Comparison of ENCODE assay signal across 8 cellular contexts in the genomic region with DNA sequence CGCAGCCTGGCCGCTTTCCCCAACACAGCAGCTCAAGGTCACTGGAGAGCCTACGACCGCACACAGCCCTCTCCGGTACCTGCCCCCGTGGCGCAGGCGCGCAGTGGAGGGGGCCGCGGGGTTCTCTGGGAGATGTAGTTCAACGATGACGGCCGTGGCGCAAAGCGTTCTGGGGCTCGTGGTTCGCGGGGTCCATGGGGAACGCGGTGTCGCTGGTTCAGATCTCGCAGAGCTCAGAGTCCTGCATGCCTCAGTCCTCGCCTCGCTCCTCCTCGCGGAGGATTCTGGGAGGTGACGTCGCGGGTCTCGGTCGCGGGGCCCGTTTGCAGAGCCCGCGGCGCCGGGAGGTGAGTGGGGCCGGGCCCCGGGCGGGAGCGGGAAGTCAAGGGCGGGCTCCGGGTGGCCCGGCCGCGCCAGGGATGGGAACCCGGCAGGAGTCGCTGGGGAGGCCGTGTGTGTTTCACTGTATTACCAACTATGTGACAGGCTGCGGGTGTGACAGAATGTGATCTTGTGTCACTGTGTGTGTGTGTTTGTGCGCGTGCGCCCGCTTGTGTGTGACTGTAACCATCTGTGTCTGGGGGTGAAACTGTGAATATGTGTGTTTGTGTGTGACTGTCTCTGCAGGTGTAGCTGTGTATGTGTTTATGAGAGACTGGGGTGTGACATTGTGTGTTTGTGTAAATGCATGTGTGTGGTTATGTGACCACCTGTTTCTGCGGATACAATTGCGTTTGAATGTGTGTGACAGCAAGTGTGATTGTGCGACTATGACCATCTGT. TPM values are rescaled to one million over a fixed set of nuclear protein-coding genes. Genes with fewer than 3 reads are reported as not detected.
A peak's percentile ranks its signal among the peaks of the same experiment; 100 is the strongest.
DNase-seq lines count a peak whose midpoint lies in the region; ATAC-seq, FAIRE-seq and TF ChIP-seq lines count a peak whose summit lies in the region.

A gene (plus strand): TSS at position 220 of the 782 bp plus-strand sequence. CDS start 3,100 bp downstream, outside the sequence.

- intact Hi-C loops in pancreas (cut with DNase I) (no loop called here), tibial artery (cut with DNase I; ENCODE audit: low total_unique reads) (no loop called here)

- H3K27me3 ChIP-seq in SU-DHL-6 (ENCODE audit: low read length) (no peaks in the 10 kb centered on the region), adipocyte (replicated peaks; ENCODE audit: control insufficient read depth, insufficient read depth, low read length) (no peaks in the 10 kb centered on the region), cardiac muscle cell (no peaks in the 10 kb centered on the region), pancreas (no peaks in the 10 kb centered on the region), tibial artery (no peaks in the 10 kb centered on the region)

- H3K27ac ChIP-seq in SU-DHL-6 (ENCODE audit: low read depth, low read length) (peak within 1 kb of the TSS; percentile 61), cardiac muscle cell (peak within 1 kb of the TSS; percentile 89), pancreas (peak within 1 kb of the TSS; percentile 70 to 82 (median 76)), tibial artery (peak within 1 kb of the TSS; percentile 82 to 85)

- peak; percentile 91 for FAIRE-seq in pancreas (lab: Jason Lieb, UNC)

- no peaks in the 10 kb centered on the region for H3F3A ChIP-seq in SU-DHL-6 (ENCODE audit: insufficient read depth)

- peak; percentile 98 for DNase-seq in GM12865 (ENCODE audit: low read depth)
- peak; percentile 94 for DNase-seq in NCI-H128 (lab: John Stamatoyannopoulos, UW; ENCODE audit: unreplicated experiment)
- peak; percentile 99 for DNase-seq in adipocyte (ENCODE audit: low read depth)
- peak; percentile 98 to 99 for DNase-seq in cardiac muscle cell (ENCODE audit: low read depth in 1 of 2, low spot score in 1 of 2)
- peak; percentile 96 to 99 (median 96) for DNase-seq in pancreas
- DNase-seq in tibial artery, result peak; percentile 96 to 98

- H3K36me3 ChIP-seq in SU-DHL-6 (ENCODE audit: low read length), result peaks cover 25% of the 10 kb centered on the region
- peaks cover 18% of the 10 kb centered on the region for H3K36me3 ChIP-seq in adipocyte (ENCODE audit: control insufficient read depth, insufficient read depth, low read length, severe bottlenecking)
- peaks cover 3% of the 10 kb centered on the region for H3K36me3 ChIP-seq in cardiac muscle cell
- peaks cover 0 to 15% (median 6%) of the 10 kb centered on the region in 3 donors for H3K36me3 ChIP-seq in pancreas
- H3K36me3 ChIP-seq in tibial artery, result peaks cover 22 to 35% (median 27%) of the 10 kb centered on the region in 3 donors

- ATAC-seq in HG02678 (IDR thresholded peaks at IDR 0.05; ENCODE audit: unreplicated experiment), result peak; percentile 95
- ATAC-seq in pancreas, result peak; percentile 98 to 100 (median 99)

- H3K4me3 ChIP-seq in GM12865 (ENCODE audit: low read depth, low read length) (peak within 1 kb of the TSS; percentile 49), SU-DHL-6 (ENCODE audit: insufficient read depth, low read length, poor library complexity, severe bottlenecking) (peak within 1 kb of the TSS; percentile 80), adipocyte (ENCODE audit: low read length) (peak within 1 kb of the TSS; percentile 85), cardiac muscle cell (peak within 1 kb of the TSS; percentile 59), pancreas (peak within 1 kb of the TSS; percentile 41 to 78 (median 63)), tibial artery (peak within 1 kb of the TSS; percentile 65 to 68)

- 1% methylated on average over 58 of the region's 58 CpGs for WGBS in pancreas, 2 donors

- peaks cover 9% of the 10 kb centered on the region for H3K79me2 ChIP-seq in SU-DHL-6 (ENCODE audit: insufficient read depth, low read length)

- H3K4me2 ChIP-seq in SU-DHL-6 (ENCODE audit: low read depth, low read length, poor library complexity, severe bottlenecking), result peak within 1 kb of the TSS; percentile 89

- peaks cover 5% of the 10 kb centered on the region for H3K4me1 ChIP-seq in adipocyte (ENCODE audit: control insufficient read depth, insufficient read depth, low read length)
- H3K4me1 ChIP-seq in cardiac muscle cell (ENCODE audit: low read depth), result no peaks in the 10 kb centered on the region
- H3K4me1 ChIP-seq in pancreas, result peaks cover 0 to 7% (median 0%) of the 10 kb centered on the region in 3 donors
- H3K4me1 ChIP-seq in tibial artery, result peaks cover 0 to 14% (median 9%) of the 10 kb centered on the region in 4 donors

- H2AFZ ChIP-seq in SU-DHL-6 (ENCODE audit: low read depth, low read length, severe bottlenecking), result peak within 1 kb of the TSS; percentile 89

- H3K9me3 ChIP-seq in SU-DHL-6 (ENCODE audit: insufficient read depth, low read length) (peaks cover 2% of the 10 kb centered on the region; the same call in 1 of the 2 replicates), adipocyte (ENCODE audit: control insufficient read depth, low read length) (peaks cover 14% of the 10 kb centered on the region), cardiac muscle cell (ENCODE audit: low read depth) (no peaks in the 10 kb centered on the region), pancreas (no peaks in the 10 kb centered on the region), tibial artery (peaks cover 0 to 22% (median 0%) of the 10 kb centered on the region in 3 donors)

- no peak for TF ChIP-seq CTCF in GM12865 (IDR thresholded peaks at IDR 0.05; ENCODE audit: insufficient read depth, low read depth, low read length, missing control alignments)
- TF ChIP-seq CTCF in SU-DHL-6 (IDR thresholded peaks at IDR 0.05; ENCODE audit: insufficient read depth, low read length, poor library complexity, severe bottlenecking), result no peak
- peak; percentile 5 for TF ChIP-seq CTCF in cardiac muscle cell (IDR thresholded peaks at IDR 0.05; ENCODE audit: low read depth, low read length)
- TF ChIP-seq CTCF in pancreas (IDR thresholded peaks at IDR 0.05), result no peak
- peak; percentile 3 to 10 for TF ChIP-seq CTCF in tibial artery (IDR thresholded peaks at IDR 0.05)

- no peaks in the 10 kb centered on the region for H4K20me1 ChIP-seq in SU-DHL-6 (ENCODE audit: low read depth, low read length)

- H3K9me2 ChIP-seq in SU-DHL-6 (replicated peaks; ENCODE audit: insufficient read depth, low read length), result no peaks in the 10 kb centered on the region

- H3K9ac ChIP-seq in SU-DHL-6 (ENCODE audit: low read length), result peak within 1 kb of the TSS; percentile 76
- peak within 1 kb of the TSS; percentile 88 for H3K9ac ChIP-seq in adipocyte (ENCODE audit: low read length)

RNA-seq across cellular contexts. Expression of the gene that starts here (rescaled TPM):
- total RNA-seq in cardiac muscle cell, result 9.6 and 10.2 TPM in 2 replicates
- polyA plus RNA-seq in cardiac muscle cell, result 5.8 and 6.8 TPM in 2 replicates
- total RNA-seq in pancreas, result 1 to 10 TPM; 1.0 to 5.1 (median 2.6) TPM
- 1 to 10 TPM; 2.5 to 3.2 TPM for polyA plus RNA-seq in pancreas

Comparison
In these comparisons a context has a peak if more than half of its experiments do, and no peak if none do; other contexts are left out.
1. Peak in every context shown above with its lines: DNase-seq, ATAC-seq, H3K4me3 ChIP-seq and H3K27ac ChIP-seq.
2. CTCF ChIP-seq: peak in cardiac muscle cell (single experiment) and tibial artery (2 of 2); none in GM12865 (single experiment), SU-DHL-6 (single experiment) and pancreas (0 of 4).